In genomic region chr11:69718147-69718546, GRCh38 we compare ENCODE assay signal across 8 cellular contexts. TPM values are rescaled to one million over a fixed set of nuclear protein-coding genes. Genes with fewer than 3 reads are reported as not detected.
DNase-seq lines count a peak whose midpoint lies in the region; ATAC-seq lines count a peak whose summit lies in the region.

No MANE protein-coding gene starts in this region.

- POLR2A ChIA-PET in activated CD8-positive, alpha-beta T cell treated with anti-CD3 and anti-CD28 coated beads, Interleukin-2, amount 10 ng/mL, durations not matched to agents 7 days and 5 days (lab: Charles Lee), result no interaction called here

- H3K36me3 ChIP-seq in MG63, result no peaks in the 10 kb centered on the region
- no peaks in the 10 kb centered on the region for H3K36me3 ChIP-seq in mesendoderm (ENCODE audit: control insufficient read depth, insufficient read depth, low read length)

- H2BK5ac ChIP-seq in mesendoderm (ENCODE audit: low read length), result no peak overlapping the region

- no peak overlapping the region for H4K5ac ChIP-seq in mesendoderm (ENCODE audit: low read length)

- H3K79me2 ChIP-seq in mesendoderm (ENCODE audit: control insufficient read depth, insufficient read depth, low read length), result no peaks in the 10 kb centered on the region

- ATAC-seq in activated CD8-positive, alpha-beta T cell treated with anti-CD3 and anti-CD28 coated beads, Interleukin-2, amount 10 ng/mL, durations not matched to agents 7 days and 5 days, result peak; percentile 36
- no peak for ATAC-seq in esophagus mucosa

- no peak overlapping the region for H3K18ac ChIP-seq in mesendoderm (ENCODE audit: low read length)

- H3K27me3 Mint-ChIP-seq in activated CD8-positive, alpha-beta T cell treated with anti-CD3 and anti-CD28 coated beads, Interleukin-2, amount 10 ng/mL, durations not matched to agents 7 days and 5 days (ENCODE audit: low read depth), result peaks cover 43% of the 10 kb centered on the region

- H3K4ac ChIP-seq in mesendoderm (ENCODE audit: low read depth, low read length), result no peak overlapping the region

- peak; percentile 23 to 41 for DNase-seq in NCI-H187 (lab: John Stamatoyannopoulos, UW)
- DNase-seq in NCI-H187 treated with DMSO at 0.1 percent for 48 hours (lab: John Stamatoyannopoulos, UW), result no peak
- DNase-seq in MG63, result peak; percentile 26
- peak; percentile 29 for DNase-seq in activated CD8-positive, alpha-beta T cell treated with anti-CD3 and anti-CD28 coated beads, Interleukin-2, amount 10 ng/mL, durations not matched to agents 7 days and 5 days
- peak; percentile 91 for DNase-seq in mesendoderm
- DNase-seq in NCI-H2029 (lab: John Stamatoyannopoulos, UW), result no peak
- DNase-seq in medulla oblongata (ENCODE audit: extremely low spot score), result no peak

- H3K9ac ChIP-seq in mesendoderm (ENCODE audit: low read length), result no peak overlapping the region

- WGBS in mesendoderm (ENCODE audit: extremely low coverage, insufficient coverage, low lambda C conversion rate), result no CpG with 5 or more reads among the region's 13 CpGs

- H2BK15ac ChIP-seq in mesendoderm (replicated peaks; ENCODE audit: low read depth), result no peak overlapping the region

- no peak overlapping the region for H3K4me2 ChIP-seq in mesendoderm (ENCODE audit: low read length)

- H3K27ac Mint-ChIP-seq in activated CD8-positive, alpha-beta T cell treated with anti-CD3 and anti-CD28 coated beads, Interleukin-2, amount 10 ng/mL, durations not matched to agents 7 days and 5 days, result no peak overlapping the region

- H3K27ac ChIP-seq in mesendoderm (ENCODE audit: low read depth, low read length), result no peak overlapping the region

- H3K36me3 Mint-ChIP-seq in activated CD8-positive, alpha-beta T cell treated with anti-CD3 and anti-CD28 coated beads, Interleukin-2, amount 10 ng/mL, durations not matched to agents 7 days and 5 days (ENCODE audit: low read depth), result no peaks in the 10 kb centered on the region

- no peak overlapping the region for H2BK120ac ChIP-seq in mesendoderm (ENCODE audit: low read depth, low read length)

- CTCF ChIA-PET in activated CD8-positive, alpha-beta T cell treated with anti-CD3 and anti-CD28 coated beads, Interleukin-2, amount 10 ng/mL, durations not matched to agents 7 days and 5 days (lab: Charles Lee), result interaction anchor here (0.8 kb wide), 1 partner anchor 9 kb away, joined by 3 read pairs; no protein-coding TSS in a partner anchor

- H3K27me3 ChIP-seq in MG63, result peaks cover 7% of the 10 kb centered on the region
- H3K27me3 ChIP-seq in mesendoderm (ENCODE audit: insufficient read depth, low read length, poor library complexity), result no peaks in the 10 kb centered on the region

- H4K8ac ChIP-seq in mesendoderm (ENCODE audit: low read depth, low read length), result no peak overlapping the region

- no peaks in the 10 kb centered on the region for H3K9me3 ChIP-seq in MG63

- H3K4me3 ChIP-seq in MG63 (no peak overlapping the region), mesendoderm (ENCODE audit: low read length) (no peak overlapping the region)

- H3K4me3 Mint-ChIP-seq in activated CD8-positive, alpha-beta T cell treated with anti-CD3 and anti-CD28 coated beads, Interleukin-2, amount 10 ng/mL, durations not matched to agents 7 days and 5 days, result no peak overlapping the region

- H3K79me1 ChIP-seq in mesendoderm (ENCODE audit: low read length), result no peaks in the 10 kb centered on the region

- H3K9me3 Mint-ChIP-seq in activated CD8-positive, alpha-beta T cell treated with anti-CD3 and anti-CD28 coated beads, Interleukin-2, amount 10 ng/mL, durations not matched to agents 7 days and 5 days (ENCODE audit: insufficient read depth), result no peaks in the 10 kb centered on the region

- no peaks in the 10 kb centered on the region for H3K4me1 ChIP-seq in mesendoderm (ENCODE audit: control insufficient read depth, low read depth, low read length)

- H3K56ac ChIP-seq in mesendoderm (ENCODE audit: low read length), result no peak overlapping the region

- H3K4me1 Mint-ChIP-seq in activated CD8-positive, alpha-beta T cell treated with anti-CD3 and anti-CD28 coated beads, Interleukin-2, amount 10 ng/mL, durations not matched to agents 7 days and 5 days (ENCODE audit: low read depth), result no peaks in the 10 kb centered on the region

- no peak overlapping the region for H3K23ac ChIP-seq in mesendoderm (ENCODE audit: low read length)

- H2AK5ac ChIP-seq in mesendoderm (ENCODE audit: low read length), result no peak overlapping the region

RNA-seq across cellular contexts. Expression of gene FGF19, which starts 14.3 kb away (rescaled TPM):
- total RNA-seq in MG63 (2014; rRNA removed; shearing (Covaris generic); ENCODE audit: low replicate concordance), result not detected in 2 replicates
- not detected for total RNA-seq in activated CD8-positive, alpha-beta T cell treated with anti-CD3 and anti-CD28 coated beads, Interleukin-2, amount 10 ng/mL, durations not matched to agents 7 days and 5 days
- 17.5 TPM for polyA plus RNA-seq in mesendoderm (2013, experiment 1 of 2)
- polyA plus RNA-seq in mesendoderm (2013, experiment 2 of 2), result 17.8 TPM
- total RNA-seq in esophagus mucosa, result not detected

RNA-seq across cellular contexts. Expression of gene LTO1, which starts 43.0 kb away (rescaled TPM):
- total RNA-seq in MG63 (2014; rRNA removed; shearing (Covaris generic); ENCODE audit: low replicate concordance), result 24.6 and 67.6 TPM in 2 replicates
- 10 to 100 TPM; 21.0 to 23.0 TPM for total RNA-seq in activated CD8-positive, alpha-beta T cell treated with anti-CD3 and anti-CD28 coated beads, Interleukin-2, amount 10 ng/mL, durations not matched to agents 7 days and 5 days
- 9.5 TPM for polyA plus RNA-seq in mesendoderm (2013, experiment 1 of 2)
- polyA plus RNA-seq in mesendoderm (2013, experiment 2 of 2), result 9.3 TPM
- total RNA-seq in esophagus mucosa, result 12.1 TPM

RNA-seq across cellular contexts. Expression of gene FGF4, which starts 57.0 kb away (rescaled TPM):
- not detected in 2 replicates for total RNA-seq in MG63 (2014; rRNA removed; shearing (Covaris generic); ENCODE audit: low replicate concordance)
- not detected for total RNA-seq in activated CD8-positive, alpha-beta T cell treated with anti-CD3 and anti-CD28 coated beads, Interleukin-2, amount 10 ng/mL, durations not matched to agents 7 days and 5 days
- 35.9 TPM for polyA plus RNA-seq in mesendoderm (2013, experiment 1 of 2)
- 35.4 TPM for polyA plus RNA-seq in mesendoderm (2013, experiment 2 of 2)
- total RNA-seq in esophagus mucosa, result not detected

Comparison
In these comparisons a context has a peak if more than half of its experiments do, and no peak if none do; other contexts are left out.
1. DNase-seq: peak in NCI-H187 (2 of 2), MG63 (single experiment), activated CD8-positive, alpha-beta T cell treated with anti-CD3 and anti-CD28 coated beads, Interleukin-2, amount 10 ng/mL, durations not matched to agents 7 days and 5 days (single experiment) and mesendoderm (single experiment); none in NCI-H187 treated with DMSO at 0.1 percent for 48 hours (single experiment), NCI-H2029 (single experiment) and medulla oblongata (single experiment).